12 cellular contexts compared by ENCODE assay signal in genomic region chr10:76649723-76650127, GRCh38.
DNase-seq lines count a peak whose midpoint lies in the region; ATAC-seq and TF ChIP-seq lines count a peak whose summit lies in the region.
"Had no signal": no experiment of that assay in that cellular context is flagged by ENCODE, and none has a peak within 500 bp of the region (broad histone marks: within the 10 kb centered on the region; RNA-seq: fewer than 3 reads in every experiment).

No MANE protein-coding gene starts in this region.

- intact Hi-C loops in heart right ventricle (cut with DNase I): no loop called here
- intact Hi-C loops in left ventricle myocardium inferior (cut with micrococcal nuclease): no loop called here
- intact Hi-C loops in body of pancreas (cut with DNase I): no loop called here
- intact Hi-C loops in aorta (cut with DNase I): no loop called here
- intact Hi-C loops in activated CD8-positive, alpha-beta T cell treated with anti-CD3 and anti-CD28 coated beads for 36 hours (cut with micrococcal nuclease): no loop called here

- H3K27ac ChIP-seq in heart right ventricle (no peak overlapping the region), left ventricle myocardium inferior (replicated peaks) (no peak overlapping the region), body of pancreas (no peak overlapping the region), aorta (ENCODE audit: low read depth in 1 of 2, low read length in 2 of 2) (no peak overlapping the region)

- H3K36me3 ChIP-seq in heart right ventricle (no peaks in the 10 kb centered on the region), left ventricle myocardium inferior (no peaks in the 10 kb centered on the region), body of pancreas (replicated peaks in 1 of 2; ENCODE audit: insufficient read depth in 1 of 2, low read depth in 2 of 2) (no peaks in the 10 kb centered on the region), aorta (ENCODE audit: control insufficient read depth in 1 of 2, insufficient read depth in 2 of 2, low read length in 1 of 2) (no peaks in the 10 kb centered on the region)

- WGBS in heart right ventricle, 2 donors: 54 to 66% methylated on average over 3 of the region's 3 CpGs
- WGBS in body of pancreas, 2 donors: 46 to 51% methylated on average over 3 of the region's 3 CpGs
- WGBS in aorta, 2 donors: 16 to 20% methylated on average over 3 of the region's 3 CpGs

- no peak overlapping the region for H3K4me3 Mint-ChIP-seq in effector memory CD8-positive, alpha-beta T cell
- H3K4me3 Mint-ChIP-seq in activated CD8-positive, alpha-beta T cell treated with anti-CD3 and anti-CD28 coated beads for 36 hours: no peak overlapping the region
- H3K4me3 Mint-ChIP-seq: activated CD8-positive, alpha-beta memory T cell treated with anti-CD3 and anti-CD28 coated beads, Interleukin-2, amount 10 ng/mL, durations not matched to agents 7 days and 5 days; stimulated activated naive CD8-positive, alpha-beta T cell treated with anti-CD3 and anti-CD28 coated beads, Interleukin-15, Interleukin-2, amounts not matched to agents 100 ng/mL and 50 ng/mL, for 24 hours had no signal

- no peaks in the 10 kb centered on the region for H3K9me3 ChIP-seq in heart right ventricle
- no peaks in the 10 kb centered on the region for H3K9me3 ChIP-seq in left ventricle myocardium inferior (replicated peaks)
- no peaks in the 10 kb centered on the region for H3K9me3 ChIP-seq in body of pancreas
- H3K9me3 ChIP-seq in aorta (ENCODE audit: control insufficient read depth, low read length): no peaks in the 10 kb centered on the region

- TF ChIP-seq CTCF in heart right ventricle (IDR thresholded peaks at IDR 0.05): no peak
- TF ChIP-seq CTCF in left ventricle myocardium inferior (IDR thresholded peaks at IDR 0.05; ENCODE audit: borderline replicate concordance): no peak
- no peak for TF ChIP-seq CTCF in body of pancreas (IDR thresholded peaks at IDR 0.05)
- TF ChIP-seq CTCF in activated CD8-positive, alpha-beta T cell treated with anti-CD3 and anti-CD28 coated beads for 36 hours (IDR thresholded peaks at IDR 0.05): no peak

- DNase-seq in heart right ventricle (no peak), left ventricle myocardium inferior (no peak), body of pancreas (peak in 3 of 4 donors; percentile 13 to 52 (median 13)), kidney glomerular epithelial cell (lab: John Stamatoyannopoulos, UW) (peak; percentile 13), aorta (peak in 1 of 2 donors; percentile 50), NCI-H1694 treated with DMSO at 0.1 percent for 48 hours (lab: John Stamatoyannopoulos, UW) (no peak)
- no peak for DNase-seq in effector memory CD8-positive, alpha-beta T cell
- DNase-seq in activated CD8-positive, alpha-beta T cell treated with anti-CD3 and anti-CD28 coated beads for 36 hours: no peak
- DNase-seq: activated CD8-positive, alpha-beta memory T cell treated with anti-CD3 and anti-CD28 coated beads, Interleukin-2, amount 10 ng/mL, durations not matched to agents 7 days and 5 days; central memory CD4-positive, alpha-beta T cell; NCI-H1105 treated with DMSO at 0.1 percent for 48 hours had no signal

- H3K4me1 ChIP-seq in heart right ventricle (peaks cover 0 to 5% (median 0%) of the 10 kb centered on the region in 9 donors), left ventricle myocardium inferior (no peaks in the 10 kb centered on the region), body of pancreas (peaks cover 5% of the 10 kb centered on the region), aorta (ENCODE audit: control insufficient read depth in 1 of 2, insufficient read depth in 2 of 2, low read length in 2 of 2) (no peaks in the 10 kb centered on the region)

- H3K27me3 ChIP-seq in heart right ventricle (no peaks in the 10 kb centered on the region), left ventricle myocardium inferior (ENCODE audit: low read depth) (no peaks in the 10 kb centered on the region), body of pancreas (no peaks in the 10 kb centered on the region), aorta (ENCODE audit: control insufficient read depth in 1 of 2, insufficient read depth in 2 of 2, low read length in 1 of 2) (no peaks in the 10 kb centered on the region)

- CTCF ChIA-PET in activated CD8-positive, alpha-beta T cell treated with anti-CD3 and anti-CD28 coated beads for 36 hours (lab: Charles Lee): no interaction called here

- H3K36me3 Mint-ChIP-seq in effector memory CD8-positive, alpha-beta T cell (ENCODE audit: insufficient read depth): no peaks in the 10 kb centered on the region
- no peaks in the 10 kb centered on the region for H3K36me3 Mint-ChIP-seq in activated CD8-positive, alpha-beta T cell treated with anti-CD3 and anti-CD28 coated beads for 36 hours (ENCODE audit: low read depth)
- H3K36me3 Mint-ChIP-seq: activated CD8-positive, alpha-beta memory T cell treated with anti-CD3 and anti-CD28 coated beads, Interleukin-2, amount 10 ng/mL, durations not matched to agents 7 days and 5 days had no signal

- POLR2A ChIA-PET in activated CD8-positive, alpha-beta T cell treated with anti-CD3 and anti-CD28 coated beads for 36 hours (lab: Charles Lee): no interaction called here

- peak in 6 of 8 donors; percentile 37 to 82 (median 58) for ATAC-seq in heart right ventricle
- ATAC-seq in body of pancreas: peak; percentile 55
- ATAC-seq in aorta (ENCODE audit: low FRiP score): peak; percentile 70
- ATAC-seq in effector memory CD8-positive, alpha-beta T cell (replicated peaks): no peak
- ATAC-seq in activated CD8-positive, alpha-beta T cell treated with anti-CD3 and anti-CD28 coated beads for 36 hours: no peak
- ATAC-seq: activated CD8-positive, alpha-beta memory T cell treated with anti-CD3 and anti-CD28 coated beads, Interleukin-2, amount 10 ng/mL, durations not matched to agents 7 days and 5 days had no signal

- no peak overlapping the region for H3K27ac Mint-ChIP-seq in effector memory CD8-positive, alpha-beta T cell
- H3K27ac Mint-ChIP-seq in activated CD8-positive, alpha-beta T cell treated with anti-CD3 and anti-CD28 coated beads for 36 hours: no peak overlapping the region
- H3K27ac Mint-ChIP-seq: activated CD8-positive, alpha-beta memory T cell treated with anti-CD3 and anti-CD28 coated beads, Interleukin-2, amount 10 ng/mL, durations not matched to agents 7 days and 5 days; stimulated activated naive CD8-positive, alpha-beta T cell treated with anti-CD3 and anti-CD28 coated beads, Interleukin-15, Interleukin-2, amounts not matched to agents 100 ng/mL and 50 ng/mL, for 24 hours had no signal

- H3K4me3 ChIP-seq in heart right ventricle (no peak overlapping the region), left ventricle myocardium inferior (no peak overlapping the region), body of pancreas (no peak overlapping the region), aorta (ENCODE audit: low read length in 2 of 2) (no peak overlapping the region)

- TF ChIP-seq POLR2A in body of pancreas (IDR thresholded peaks at IDR 0.05): no peak

- no peaks in the 10 kb centered on the region for H3K4me1 Mint-ChIP-seq in effector memory CD8-positive, alpha-beta T cell (ENCODE audit: low read depth in 2 of 2)
- H3K4me1 Mint-ChIP-seq in activated CD8-positive, alpha-beta T cell treated with anti-CD3 and anti-CD28 coated beads for 36 hours (ENCODE audit: low read depth): no peaks in the 10 kb centered on the region
- H3K4me1 Mint-ChIP-seq: activated CD8-positive, alpha-beta memory T cell treated with anti-CD3 and anti-CD28 coated beads, Interleukin-2, amount 10 ng/mL, durations not matched to agents 7 days and 5 days had no signal

- peaks cover 8% of the 10 kb centered on the region in 2 donors for H3K9me3 Mint-ChIP-seq in effector memory CD8-positive, alpha-beta T cell
- no peaks in the 10 kb centered on the region for H3K9me3 Mint-ChIP-seq in activated CD8-positive, alpha-beta T cell treated with anti-CD3 and anti-CD28 coated beads for 36 hours
- H3K9me3 Mint-ChIP-seq: stimulated activated naive CD8-positive, alpha-beta T cell treated with anti-CD3 and anti-CD28 coated beads, Interleukin-15, Interleukin-2, amounts not matched to agents 100 ng/mL and 50 ng/mL, for 24 hours had no signal

- H3K27me3 Mint-ChIP-seq in effector memory CD8-positive, alpha-beta T cell: no peaks in the 10 kb centered on the region
- peaks cover 2% of the 10 kb centered on the region for H3K27me3 Mint-ChIP-seq in activated CD8-positive, alpha-beta T cell treated with anti-CD3 and anti-CD28 coated beads for 36 hours
- H3K27me3 Mint-ChIP-seq: activated CD8-positive, alpha-beta memory T cell treated with anti-CD3 and anti-CD28 coated beads, Interleukin-2, amount 10 ng/mL, durations not matched to agents 7 days and 5 days; stimulated activated naive CD8-positive, alpha-beta T cell treated with anti-CD3 and anti-CD28 coated beads, Interleukin-15, Interleukin-2, amounts not matched to agents 100 ng/mL and 50 ng/mL, for 24 hours had no signal

Comparison
In these comparisons a context has a peak if more than half of its experiments do, and no peak if none do; other contexts are left out.
1. ATAC-seq: peak in heart right ventricle (6 of 8), body of pancreas (single experiment) and aorta (single experiment); none in effector memory CD8-positive, alpha-beta T cell (single experiment) and activated CD8-positive, alpha-beta T cell treated with anti-CD3 and anti-CD28 coated beads for 36 hours (single experiment).
2. DNase-seq: peak in body of pancreas (3 of 4) and kidney glomerular epithelial cell (single experiment); none in heart right ventricle (0 of 2), left ventricle myocardium inferior (single experiment), effector memory CD8-positive, alpha-beta T cell (0 of 3), NCI-H1694 treated with DMSO at 0.1 percent for 48 hours (single experiment) and activated CD8-positive, alpha-beta T cell treated with anti-CD3 and anti-CD28 coated beads for 36 hours (single experiment).